ENCODE assay signal across 8 cellular contexts in genomic region chr5:168291281-168291960, GRCh38. TPM values are rescaled to one million over a fixed set of nuclear protein-coding genes. Genes with fewer than 3 reads are reported as not detected.
DNase-seq lines count a peak whose midpoint lies in the region; ATAC-seq and TF ChIP-seq lines count a peak whose summit lies in the region.

Gene WWC1, plus strand, starts transcription at chr5:168291645. Its CDS starts 508 bp downstream, at chr5:168292153.

- CTCF ChIA-PET in mammary epithelial cell (lab: Charles Lee; ENCODE audit: low non-redundant PET): interaction anchor here (0.5 to 1.2 kb wide), 6 partner anchors 23 to 259 kb away, joined by 3 to 8 read pairs (median 4); no protein-coding TSS in a partner anchor

- peaks cover 52% of the 10 kb centered on the region for H3K4me1 ChIP-seq in mammary epithelial cell (ENCODE audit: insufficient read depth, low read length)

- in situ Hi-C loops in GM13977 (cut with MboI; ENCODE audit: low pct_unique_long_range_greater_than_20kb, low sequenced_read_pairs, unreplicated experiment): no loop called here
- in situ Hi-C loops in mammary epithelial cell (cut with MboI; ENCODE audit: low sequenced_read_pairs in 2 of 2): no loop called here

- H3K4me3 ChIP-seq in mammary epithelial cell (replicated peaks in 1 of 3; ENCODE audit: insufficient read depth in 1 of 3, low read depth in 2 of 3, low read length in 3 of 3): peak within 1 kb of the TSS; percentile 60 to 67 (median 65)

- 5% methylated on average over 17 of the region's 78 CpGs for WGBS in mammary epithelial cell (ENCODE audit: low coverage, missing lambda C conversion rate)

- no TSS peak for BruUV-seq in mammary epithelial cell (replicated peaks; lab: Mats Ljungman, UMichigan)

- no peaks in the 10 kb centered on the region for H4K20me1 ChIP-seq in mammary epithelial cell (ENCODE audit: insufficient read depth, low read length)

- H3K27me3 ChIP-seq in mammary epithelial cell (ENCODE audit: insufficient read depth, low read length): no peaks in the 10 kb centered on the region

- peak within 1 kb of the TSS; percentile 85 for H3K4me2 ChIP-seq in mammary epithelial cell (ENCODE audit: insufficient read depth, low read depth, low read length)

- H3K79me2 ChIP-seq in mammary epithelial cell (ENCODE audit: insufficient read depth, low read length): peaks cover 47% of the 10 kb centered on the region

- ATAC-seq in HG02588 (IDR thresholded peaks at IDR 0.05; ENCODE audit: unreplicated experiment): peak; percentile 48

- intact Hi-C loops in mammary epithelial cell (cut with micrococcal nuclease): loop anchor here (5.0 kb wide), 2 partner anchors 36 to 56 kb away; no protein-coding TSS in a partner anchor

- peak within 1 kb of the TSS; percentile 70 for H3K9ac ChIP-seq in mammary epithelial cell (ENCODE audit: insufficient read depth, low read length)

- H3K27ac ChIP-seq in mammary epithelial cell (ENCODE audit: insufficient read depth, low read depth, low read length): peak within 1 kb of the TSS; percentile 26

- DNase-seq in GM13977 (ENCODE audit: low spot score): peak; percentile 88
- peak; percentile 48 for DNase-seq in NCI-H1092 treated with DMSO at 0.1 percent for 48 hours (lab: John Stamatoyannopoulos, UW)
- peak; percentile 59 for DNase-seq in T-helper 9 cell
- peak; percentile 84 for DNase-seq in mammary epithelial cell
- peak; percentile 96 for DNase-seq in kidney tubule cell (ENCODE audit: low spot score)
- peak; percentile 33 for DNase-seq in stimulated activated CD4-positive, alpha-beta T cell treated with anti-CD3 and anti-CD28 coated beads, Interleukin-4, amount 100 ng/mL, for 24 hours
- DNase-seq in OCI-M2 (lab: John Stamatoyannopoulos, UW; ENCODE audit: unreplicated experiment): no peak

- H2AFZ ChIP-seq in mammary epithelial cell (ENCODE audit: low read depth, low read length): peak within 1 kb of the TSS; percentile 79

- H3K36me3 ChIP-seq in mammary epithelial cell (ENCODE audit: insufficient read depth, low read length): no peaks in the 10 kb centered on the region

- no peaks in the 10 kb centered on the region for H3K9me3 ChIP-seq in mammary epithelial cell (replicated peaks; ENCODE audit: insufficient read depth, low read length)

- TF ChIP-seq CTCF in GM13977 (IDR thresholded peaks at IDR 0.05; ENCODE audit: extremely low read depth, insufficient read depth, missing control alignments) (no peak), mammary epithelial cell (conservative IDR thresholded peaks at IDR 0.05 in 1 of 2, IDR thresholded peaks at IDR 0.05 in 1 of 2; ENCODE audit: extremely low read depth in 1 of 2, insufficient read depth in 1 of 2, low read depth in 1 of 2, low read length in 2 of 2) (peak in 1 of 2 donors; percentile 52)

- dilution Hi-C loops in mammary epithelial cell (cut with HindIII; ENCODE audit: low sequenced_read_pairs): no loop called here

RNA-seq across cellular contexts. Expression of gene WWC1, which starts in this region (rescaled TPM):
- 10 to 100 TPM; 17.8 to 32.0 TPM for total RNA-seq in mammary epithelial cell
- polyA plus RNA-seq in mammary epithelial cell: 14.0 TPM
- 78.6 TPM for polyA minus RNA-seq in mammary epithelial cell
